ENCODE assay signal across 31 cellular contexts in genomic region chr16:8819635-8820034, GRCh38.
"Had no signal": no experiment of that assay in that cellular context is flagged by ENCODE, and none has a peak within 500 bp of the region (broad histone marks: within the 10 kb centered on the region; RNA-seq: fewer than 3 reads in every experiment).

No MANE protein-coding gene starts in this region.

- ATAC-seq: activated CD8-positive, alpha-beta T cell treated with anti-CD3 and anti-CD28 coated beads for 36 hours; Right ventricle myocardium inferior had no signal

- DNase-seq: activated CD4-positive, alpha-beta T cell treated with anti-CD3 and anti-CD28 coated beads, Interleukin-2, amount 10 ng/mL, durations not matched to agents 24 days and 14 days; activated CD4-positive, alpha-beta T cell treated with anti-CD3 and anti-CD28 coated beads, Interleukin-2, amount 50 U/mL, for 4 hours; activated CD8-positive, alpha-beta T cell treated with anti-CD3 and anti-CD28 coated beads for 36 hours; activated gamma-delta T cell; activated naive CD4-positive, alpha-beta T cell treated with Interleukin-2 at 50 U/mL for 16 hours; activated T-cell treated with anti-CD3 and anti-CD28 coated beads, Interleukin-2, amount 50 U/mL, for 1 hour; anterior cingulate cortex; central memory CD4-positive, alpha-beta T cell; Karpas-422; KBM-7; NCI-H1092; NCI-H1436 treated with DMSO at 0.1 percent for 48 hours; NCI-H1694 treated with DMSO at 0.1 percent for 48 hours; NCI-H2029; NCI-H2107; NCI-H2171; NCI-H510A; NCI-H526; NCI-H748 treated with DMSO at 0.1 percent for 48 hours; NK-92 treated with Interleukin-12 subunit alpha and Interleukin-12 subunit beta, amount 100 ng/mL, for 24 hours; PC-9; SIG-M5; SW 1271; T-helper 1 cell; T-helper 2 cell; T1000 had no signal

- H3K9me3 Mint-ChIP-seq: activated CD4-positive, alpha-beta T cell treated with anti-CD3 and anti-CD28 coated beads, Interleukin-2, amount 10 ng/mL, durations not matched to agents 24 days and 14 days; activated CD8-positive, alpha-beta T cell treated with anti-CD3 and anti-CD28 coated beads for 36 hours; activated naive CD4-positive, alpha-beta T cell treated with anti-CD3 and anti-CD28 coated beads, Interleukin-2, amount 50 U/mL, for 24 hours; activated T-helper 2 cell treated with anti-CD3 and anti-CD28 coated beads, Interferon-gamma antibody, Interleukin-2, Interleukin-4, amounts not matched to agents 10 μg/mL and 5 μg/mL and 100 μg/mL, durations not matched to agents 14 hours and 24 hours and 36 hours; brain had no signal

- H3K4me3 Mint-ChIP-seq: activated CD4-positive, alpha-beta T cell treated with anti-CD3 and anti-CD28 coated beads, Interleukin-2, amount 10 ng/mL, durations not matched to agents 24 days and 14 days; activated CD8-positive, alpha-beta T cell treated with anti-CD3 and anti-CD28 coated beads for 36 hours; activated naive CD4-positive, alpha-beta T cell treated with anti-CD3 and anti-CD28 coated beads, Interleukin-2, amount 50 U/mL, for 24 hours; brain had no signal

- H3K27ac Mint-ChIP-seq: activated CD4-positive, alpha-beta T cell treated with anti-CD3 and anti-CD28 coated beads, Interleukin-2, amount 10 ng/mL, durations not matched to agents 24 days and 14 days; activated naive CD4-positive, alpha-beta T cell treated with anti-CD3 and anti-CD28 coated beads, Interleukin-2, amount 50 U/mL, for 24 hours; activated T-helper 2 cell treated with anti-CD3 and anti-CD28 coated beads, Interferon-gamma antibody, Interleukin-2, Interleukin-4, amounts not matched to agents 10 μg/mL and 5 μg/mL and 100 μg/mL, durations not matched to agents 14 hours and 24 hours and 36 hours had no signal

- H3K27me3 Mint-ChIP-seq: activated CD4-positive, alpha-beta T cell treated with anti-CD3 and anti-CD28 coated beads, Interleukin-2, amount 10 ng/mL, durations not matched to agents 24 days and 14 days; activated CD8-positive, alpha-beta T cell treated with anti-CD3 and anti-CD28 coated beads for 36 hours; activated naive CD4-positive, alpha-beta T cell treated with anti-CD3 and anti-CD28 coated beads, Interleukin-2, amount 50 U/mL, for 24 hours; brain had no signal

- H3K27ac ChIP-seq: PC-9, RWPE1 had no signal
